In genomic region chr20:35290186-35290886, GRCh38 we compare ENCODE assay signal across 22 cellular contexts. TPM values are rescaled to one million over a fixed set of nuclear protein-coding genes. Genes with fewer than 3 reads are reported as not detected.
DNase-seq lines count a peak whose midpoint lies in the region; ATAC-seq and TF ChIP-seq lines count a peak whose summit lies in the region.
"Had no signal": no experiment of that assay in that cellular context is flagged by ENCODE, and none has a peak within 500 bp of the region (broad histone marks: within the 10 kb centered on the region; RNA-seq: fewer than 3 reads in every experiment).

No MANE protein-coding gene starts in this region.

- peaks cover 0 to 26% (median 0%) of the 10 kb centered on the region in 4 donors for H3K27me3 ChIP-seq in esophagus squamous epithelium
- H3K27me3 ChIP-seq in suprapubic skin, result peaks cover 4% of the 10 kb centered on the region
- H3K27me3 ChIP-seq: BLaER1, MG63 had no signal

- peak overlapping the region in 3 of 4 donors; percentile 35 to 93 (median 87) for H3K27ac ChIP-seq in esophagus squamous epithelium
- H3K27ac ChIP-seq in suprapubic skin, result no peak overlapping the region
- H3K27ac ChIP-seq: BLaER1, SK-N-MC had no signal

- no peaks in the 10 kb centered on the region for H3K9me3 ChIP-seq in esophagus squamous epithelium
- H3K9me3 ChIP-seq in suprapubic skin, result no peaks in the 10 kb centered on the region
- H3K9me3 ChIP-seq: BLaER1, Caco-2, MG63 had no signal

- H3K9me3 Mint-ChIP-seq in activated T-cell treated with anti-CD3 and anti-CD28 coated beads, Interleukin-2, amount 50 U/mL, for 4 hours, result no peaks in the 10 kb centered on the region
- H3K9me3 Mint-ChIP-seq: CD4-positive, alpha-beta T cell; HFFc6 had no signal

- peak overlapping the region; percentile 36 to 61 (median 52) for H3K4me3 ChIP-seq in esophagus squamous epithelium
- peak overlapping the region; percentile 42 for H3K4me3 ChIP-seq in suprapubic skin
- H3K4me3 ChIP-seq: BLaER1, MG63, SK-N-MC had no signal

- TF ChIP-seq POLR2A in esophagus squamous epithelium (IDR thresholded peaks at IDR 0.05) (no peak), suprapubic skin (IDR thresholded peaks at IDR 0.05) (no peak)

- no peak for TF ChIP-seq EP300 in suprapubic skin (IDR thresholded peaks at IDR 0.05)

- ATAC-seq in SK-N-SH treated with all-trans-retinoic acid at 6 μM for 48 hours, result peak; percentile 18; the same call in 2 of the 3 replicates
- ATAC-seq in activated T-cell treated with anti-CD3 and anti-CD28 coated beads, Interleukin-2, amount 50 U/mL, for 4 hours, result no peak
- ATAC-seq: PC-3 had no signal

- H3K4me3 Mint-ChIP-seq in activated T-cell treated with anti-CD3 and anti-CD28 coated beads, Interleukin-2, amount 50 U/mL, for 4 hours, result no peak overlapping the region
- H3K4me3 Mint-ChIP-seq: CD4-positive, alpha-beta T cell; HFFc6 had no signal

- TF ChIP-seq CTCF in esophagus squamous epithelium (IDR thresholded peaks at IDR 0.05) (no peak), suprapubic skin (IDR thresholded peaks at IDR 0.05) (no peak)

- H3K4me1 Mint-ChIP-seq in activated T-cell treated with anti-CD3 and anti-CD28 coated beads, Interleukin-2, amount 50 U/mL, for 4 hours (ENCODE audit: low read depth), result peaks cover 7% of the 10 kb centered on the region

- H3K36me3 ChIP-seq in esophagus squamous epithelium, result peaks cover 0 to 25% (median 0%) of the 10 kb centered on the region in 3 donors
- no peaks in the 10 kb centered on the region for H3K36me3 ChIP-seq in suprapubic skin
- H3K36me3 ChIP-seq: BLaER1 had no signal

- DNase-seq in HuH-7.5 (ENCODE audit: low spot score), result peak; percentile 20
- DNase-seq in esophagus squamous epithelium (lab: John Stamatoyannopoulos, UW), result no peak
- no peak for DNase-seq in suprapubic skin (ENCODE audit: low spot score in 2 of 2)
- no peak for DNase-seq in NCI-H1092 treated with DMSO at 0.1 percent for 48 hours (lab: John Stamatoyannopoulos, UW)
- DNase-seq in activated T-cell treated with anti-CD3 and anti-CD28 coated beads, Interleukin-2, amount 50 U/mL, for 4 hours, result no peak
- DNase-seq in iPS-NIHi11 (ENCODE audit: low spot score), result no peak
- DNase-seq: Caco-2; CD4-positive, alpha-beta T cell; DND-41; HFFc6; MG63; NCI-H1417 treated with DMSO at 0.1 percent for 48 hours; NCI-H187; NCI-H446 treated with DMSO at 0.1 percent for 48 hours; NCI-H526 treated with DMSO at 0.1 percent for 48 hours; PC-3; RPMI8226; SHP77 treated with DMSO at 0.1 percent for 48 hours had no signal

- H3K4me1 ChIP-seq in esophagus squamous epithelium, result peaks cover 3 to 46% (median 6%) of the 10 kb centered on the region in 3 donors
- H3K4me1 ChIP-seq in suprapubic skin, result peaks cover 25% of the 10 kb centered on the region

- WGBS in esophagus squamous epithelium, 2 donors, result 43% methylated on average over 5 to 6 of the region's 7 CpGs
- 49% methylated on average over 5 of the region's 7 CpGs for WGBS in suprapubic skin

- H3K27me3 Mint-ChIP-seq in activated T-cell treated with anti-CD3 and anti-CD28 coated beads, Interleukin-2, amount 50 U/mL, for 4 hours (ENCODE audit: low read depth), result no peaks in the 10 kb centered on the region
- H3K27me3 Mint-ChIP-seq: CD4-positive, alpha-beta T cell had no signal

- no peaks in the 10 kb centered on the region for H3K36me3 Mint-ChIP-seq in activated T-cell treated with anti-CD3 and anti-CD28 coated beads, Interleukin-2, amount 50 U/mL, for 4 hours (ENCODE audit: insufficient read depth)

- intact Hi-C loops in esophagus squamous epithelium (cut with DNase I), result no loop called here

TF ChIP-seq in SK-N-SH treated with all-trans-retinoic acid at 6 μM for 48 hours, 23 proteins besides CTCF, POLR2A, EP300 and RAD21:
- TF ChIP-seq ISL1 (CRISPR knock-in tag; IDR thresholded peaks at IDR 0.05) (no peak), ARNTL (CRISPR knock-in tag; IDR thresholded peaks at IDR 0.05; ENCODE audit: borderline replicate concordance, low read depth) (no peak), TOX (CRISPR knock-in tag; IDR thresholded peaks at IDR 0.05; ENCODE audit: borderline replicate concordance) (no peak), GLIS3 (CRISPR knock-in tag; IDR thresholded peaks at IDR 0.05) (no peak), OSR1 (CRISPR knock-in tag; IDR thresholded peaks at IDR 0.05) (no peak), PPARA (CRISPR knock-in tag; IDR thresholded peaks at IDR 0.05; ENCODE audit: borderline replicate concordance) (no peak), TSHZ2 (CRISPR knock-in tag; IDR thresholded peaks at IDR 0.05) (no peak), SNAI2 (CRISPR knock-in tag; IDR thresholded peaks at IDR 0.05) (no peak), ZNF70 (CRISPR knock-in tag; IDR thresholded peaks at IDR 0.05) (no peak), ZC3H10 (CRISPR knock-in tag; IDR thresholded peaks at IDR 0.05) (no peak), ZNF8 (CRISPR knock-in tag; IDR thresholded peaks at IDR 0.05) (no peak), RARB (CRISPR knock-in tag; IDR thresholded peaks at IDR 0.05) (no peak), ESRRG (CRISPR knock-in tag; IDR thresholded peaks at IDR 0.05) (no peak), CSDC2 (CRISPR knock-in tag; IDR thresholded peaks at IDR 0.05) (no peak), TCF4 (CRISPR knock-in tag; IDR thresholded peaks at IDR 0.05; ENCODE audit: borderline replicate concordance) (no peak), ZNF565 (CRISPR knock-in tag; conservative IDR thresholded peaks at IDR 0.05; ENCODE audit: low read depth) (no peak)
- TF ChIP-seq, protein P1, sequence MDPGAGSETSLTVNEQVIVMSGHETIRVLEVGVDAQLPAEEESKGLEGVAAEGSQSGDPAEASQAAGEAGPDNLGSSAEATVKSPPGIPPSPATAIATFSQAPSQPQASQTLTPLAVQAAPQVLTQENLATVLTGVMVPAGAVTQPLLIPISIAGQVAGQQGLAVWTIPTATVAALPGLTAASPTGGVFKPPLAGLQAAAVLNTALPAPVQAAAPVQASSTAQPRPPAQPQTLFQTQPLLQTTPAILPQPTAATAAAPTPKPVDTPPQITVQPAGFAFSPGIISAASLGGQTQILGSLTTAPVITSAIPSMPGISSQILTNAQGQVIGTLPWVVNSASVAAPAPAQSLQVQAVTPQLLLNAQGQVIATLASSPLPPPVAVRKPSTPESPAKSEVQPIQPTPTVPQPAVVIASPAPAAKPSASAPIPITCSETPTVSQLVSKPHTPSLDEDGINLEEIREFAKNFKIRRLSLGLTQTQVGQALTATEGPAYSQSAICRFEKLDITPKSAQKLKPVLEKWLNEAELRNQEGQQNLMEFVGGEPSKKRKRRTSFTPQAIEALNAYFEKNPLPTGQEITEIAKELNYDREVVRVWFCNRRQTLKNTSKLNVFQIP (CRISPR knock-in tag; IDR thresholded peaks at IDR 0.05; ENCODE audit: borderline replicate concordance, low read depth), result no peak
- TF ChIP-seq, protein P2, sequence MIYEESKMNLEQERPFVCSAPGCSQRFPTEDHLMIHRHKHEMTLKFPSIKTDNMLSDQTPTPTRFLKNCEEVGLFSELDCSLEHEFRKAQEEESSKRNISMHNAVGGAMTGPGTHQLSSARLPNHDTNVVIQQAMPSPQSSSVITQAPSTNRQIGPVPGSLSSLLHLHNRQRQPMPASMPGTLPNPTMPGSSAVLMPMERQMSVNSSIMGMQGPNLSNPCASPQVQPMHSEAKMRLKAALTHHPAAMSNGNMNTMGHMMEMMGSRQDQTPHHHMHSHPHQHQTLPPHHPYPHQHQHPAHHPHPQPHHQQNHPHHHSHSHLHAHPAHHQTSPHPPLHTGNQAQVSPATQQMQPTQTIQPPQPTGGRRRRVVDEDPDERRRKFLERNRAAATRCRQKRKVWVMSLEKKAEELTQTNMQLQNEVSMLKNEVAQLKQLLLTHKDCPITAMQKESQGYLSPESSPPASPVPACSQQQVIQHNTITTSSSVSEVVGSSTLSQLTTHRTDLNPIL (CRISPR knock-in tag; IDR thresholded peaks at IDR 0.05; ENCODE audit: low read depth), result no peak

RNA-seq across cellular contexts. Expression of gene FAM83C, which starts 1.9 kb away (rescaled TPM):
- total RNA-seq in esophagus squamous epithelium, result 10 to 100 TPM; 29.5 to 55.3 (median 38.2) TPM
- 10 to 100 TPM; 29.3 to 68.8 (median 65.0) TPM for total RNA-seq in suprapubic skin
- total RNA-seq in activated T-cell treated with anti-CD3 and anti-CD28 coated beads, Interleukin-2, amount 50 U/mL, for 4 hours, result not detected
- total RNA-seq: Caco-2; CD4-positive, alpha-beta T cell; HFFc6; LHCN-M2; PC-3 had no signal

RNA-seq across cellular contexts. Expression of gene EIF6, which starts 5.8 kb away (rescaled TPM):
- 100 to 1,000 TPM; 176 to 240 (median 198) TPM for total RNA-seq in esophagus squamous epithelium
- 100 to 1,000 TPM; 111 to 229 (median 174) TPM for total RNA-seq in suprapubic skin
- 100 to 1,000 TPM; 307 to 331 (median 310) TPM for total RNA-seq in activated T-cell treated with anti-CD3 and anti-CD28 coated beads, Interleukin-2, amount 50 U/mL, for 4 hours

RNA-seq across cellular contexts. Expression of gene MMP24OS, which starts 12.4 kb away (rescaled TPM):
- total RNA-seq in esophagus squamous epithelium, result 10 to 100 TPM; 12.8 to 21.5 (median 18.7) TPM
- total RNA-seq in suprapubic skin, result 10 to 100 TPM; 25.2 to 46.8 (median 35.2) TPM
- total RNA-seq in activated T-cell treated with anti-CD3 and anti-CD28 coated beads, Interleukin-2, amount 50 U/mL, for 4 hours, result 10 to 100 TPM; 22.4 to 23.1 (median 22.9) TPM

Comparison
In these comparisons a context has a peak if more than half of its experiments do, and no peak if none do; other contexts are left out.
1. RNA of gene FAM83C, which starts 1.9 kb away (total RNA-seq): 29.3 to 68.8 TPM in suprapubic skin and 29.5 to 55.3 TPM in esophagus squamous epithelium; not detected in activated T-cell treated with anti-CD3 and anti-CD28 coated beads, Interleukin-2, amount 50 U/mL, for 4 hours; every median in the first group is over 10 times any median in the second.